13 cellular contexts compared by ENCODE assay signal in genomic region chr3:181723568-181724431, GRCh38. TPM values are rescaled to one million over a fixed set of nuclear protein-coding genes. Genes with fewer than 3 reads are reported as not detected.
A peak's percentile ranks its signal among the peaks of the same experiment; 100 is the strongest.
DNase-seq lines count a peak whose midpoint lies in the region; ATAC-seq and TF ChIP-seq lines count a peak whose summit lies in the region.
"Had no signal": no experiment of that assay in that cellular context is flagged by ENCODE, and none has a peak within 500 bp of the region (broad histone marks: within the 10 kb centered on the region; RNA-seq: fewer than 3 reads in every experiment).

No MANE protein-coding gene starts in this region.

- CTCF ChIA-PET in naive thymus-derived CD4-positive, alpha-beta T cell (lab: Charles Lee): no interaction called here

- H3K36me3 Mint-ChIP-seq in IgD-negative memory B cell: peaks cover 5% of the 10 kb centered on the region
- peaks cover 0 to 45% (median 12%) of the 10 kb centered on the region in 5 donors for H3K36me3 Mint-ChIP-seq in naive thymus-derived CD4-positive, alpha-beta T cell

- H3K27me3 Mint-ChIP-seq in IgD-negative memory B cell: peaks cover 86% of the 10 kb centered on the region
- peaks cover 91 to 99% (median 97%) of the 10 kb centered on the region in 5 donors for H3K27me3 Mint-ChIP-seq in naive thymus-derived CD4-positive, alpha-beta T cell

- peak overlapping the region; percentile 16 to 78 (median 62) for H3K4me3 Mint-ChIP-seq in IgD-negative memory B cell
- H3K4me3 Mint-ChIP-seq in naive thymus-derived CD4-positive, alpha-beta T cell: peak overlapping the region in 6 of 10 donors; percentile 13 to 50 (median 36)
- H3K4me3 Mint-ChIP-seq: T-cell had no signal

- no peak overlapping the region for H3K4me3 ChIP-seq in naive thymus-derived CD4-positive, alpha-beta T cell (ENCODE audit: low read length)
- H3K4me3 ChIP-seq in vagina: no peak overlapping the region
- H3K4me3 ChIP-seq: ovary had no signal

- POLR2A ChIA-PET in naive thymus-derived CD4-positive, alpha-beta T cell (lab: Charles Lee): no interaction called here

- H3K9me3 Mint-ChIP-seq in IgD-negative memory B cell: peaks cover 6 to 17% (median 15%) of the 10 kb centered on the region in 3 donors
- H3K9me3 Mint-ChIP-seq in naive thymus-derived CD4-positive, alpha-beta T cell: peaks cover 9 to 86% (median 38%) of the 10 kb centered on the region in 11 donors

- DNase-seq in ELF-1 (ENCODE audit: low read depth, low spot score) (peak; percentile 62), caudate nucleus (lab: John Stamatoyannopoulos, UW) (peak in 12 of 61 donors; percentile 20 to 59 (median 38)), vagina (ENCODE audit: extremely low spot score in 2 of 2) (no peak), UCSD-AML1 (lab: John Stamatoyannopoulos, UW; ENCODE audit: unreplicated experiment) (no peak), germinal center (ENCODE audit: low spot score) (no peak)
- no peak for DNase-seq in naive thymus-derived CD4-positive, alpha-beta T cell
- no peak for DNase-seq in stimulated activated CD4-positive, alpha-beta T cell treated with anti-CD3 and anti-CD28 coated beads, Interleukin-15, amount 100 ng/mL, for 24 hours
- DNase-seq: NCI-H1048, ovary, T-cell had no signal

- peaks cover 8 to 12% (median 9%) of the 10 kb centered on the region in 3 donors for H3K4me1 Mint-ChIP-seq in IgD-negative memory B cell
- peaks cover 0 to 21% (median 17%) of the 10 kb centered on the region in 7 donors for H3K4me1 Mint-ChIP-seq in naive thymus-derived CD4-positive, alpha-beta T cell

- peaks cover 17 to 44% of the 10 kb centered on the region in 2 donors for H3K27me3 ChIP-seq in naive thymus-derived CD4-positive, alpha-beta T cell (ENCODE audit: control insufficient read depth in 2 of 2, insufficient read depth in 2 of 2, low read length in 2 of 2)
- peaks cover 4% of the 10 kb centered on the region for H3K27me3 ChIP-seq in vagina

- no peak for TF ChIP-seq POLR2A in vagina (IDR thresholded peaks at IDR 0.05)

- no peak for ATAC-seq in naive thymus-derived CD4-positive, alpha-beta T cell
- ATAC-seq: T-cell had no signal

- H3K27ac ChIP-seq in caudate nucleus (ENCODE audit: low read depth, low read length): peak overlapping the region; percentile 94
- no peak overlapping the region for H3K27ac ChIP-seq in naive thymus-derived CD4-positive, alpha-beta T cell (ENCODE audit: low read depth, low read length)
- no peak overlapping the region for H3K27ac ChIP-seq in vagina
- H3K27ac ChIP-seq: ovary had no signal

- peak overlapping the region; percentile 81 to 92 (median 83) for H3K27ac Mint-ChIP-seq in IgD-negative memory B cell
- H3K27ac Mint-ChIP-seq in naive thymus-derived CD4-positive, alpha-beta T cell: peak overlapping the region in 5 of 9 donors; percentile 49 to 86 (median 63)

- no peak for TF ChIP-seq CTCF in vagina (IDR thresholded peaks at IDR 0.05)

- H3K36me3 ChIP-seq in naive thymus-derived CD4-positive, alpha-beta T cell (ENCODE audit: control insufficient read depth in 2 of 3, insufficient read depth in 3 of 3, low read length in 3 of 3): no peaks in the 10 kb centered on the region
- H3K36me3 ChIP-seq in vagina: no peaks in the 10 kb centered on the region
- H3K36me3 ChIP-seq: ovary had no signal

- peaks cover 0 to 3% of the 10 kb centered on the region in 2 donors for H3K4me1 ChIP-seq in naive thymus-derived CD4-positive, alpha-beta T cell (ENCODE audit: control insufficient read depth in 2 of 2, insufficient read depth in 2 of 2, low read length in 2 of 2)
- H3K4me1 ChIP-seq in vagina: peaks cover 27% of the 10 kb centered on the region

- H3K9me3 ChIP-seq in naive thymus-derived CD4-positive, alpha-beta T cell (ENCODE audit: control insufficient read depth in 2 of 3, low read length in 3 of 3): peaks cover 0 to 5% (median 0%) of the 10 kb centered on the region in 3 experiments
- no peaks in the 10 kb centered on the region for H3K9me3 ChIP-seq in vagina
- H3K9me3 ChIP-seq: ovary had no signal

- intact Hi-C loops in naive thymus-derived CD4-positive, alpha-beta T cell (cut with micrococcal nuclease): no loop called here
- intact Hi-C loops in vagina (cut with DNase I): no loop called here

RNA-seq across cellular contexts. Expression of gene SOX2, which starts 12.1 kb away (rescaled TPM):
- polyA plus RNA-seq in IgD-negative memory B cell: not detected
- not detected for total RNA-seq in naive thymus-derived CD4-positive, alpha-beta T cell
- polyA plus RNA-seq in naive thymus-derived CD4-positive, alpha-beta T cell: not detected
- 2.9 TPM for total RNA-seq in vagina
- total RNA-seq: kidney epithelial cell had no signal
- polyA plus RNA-seq: BJ had no signal
